11 cellular contexts compared by ENCODE assay signal in the genomic region with DNA sequence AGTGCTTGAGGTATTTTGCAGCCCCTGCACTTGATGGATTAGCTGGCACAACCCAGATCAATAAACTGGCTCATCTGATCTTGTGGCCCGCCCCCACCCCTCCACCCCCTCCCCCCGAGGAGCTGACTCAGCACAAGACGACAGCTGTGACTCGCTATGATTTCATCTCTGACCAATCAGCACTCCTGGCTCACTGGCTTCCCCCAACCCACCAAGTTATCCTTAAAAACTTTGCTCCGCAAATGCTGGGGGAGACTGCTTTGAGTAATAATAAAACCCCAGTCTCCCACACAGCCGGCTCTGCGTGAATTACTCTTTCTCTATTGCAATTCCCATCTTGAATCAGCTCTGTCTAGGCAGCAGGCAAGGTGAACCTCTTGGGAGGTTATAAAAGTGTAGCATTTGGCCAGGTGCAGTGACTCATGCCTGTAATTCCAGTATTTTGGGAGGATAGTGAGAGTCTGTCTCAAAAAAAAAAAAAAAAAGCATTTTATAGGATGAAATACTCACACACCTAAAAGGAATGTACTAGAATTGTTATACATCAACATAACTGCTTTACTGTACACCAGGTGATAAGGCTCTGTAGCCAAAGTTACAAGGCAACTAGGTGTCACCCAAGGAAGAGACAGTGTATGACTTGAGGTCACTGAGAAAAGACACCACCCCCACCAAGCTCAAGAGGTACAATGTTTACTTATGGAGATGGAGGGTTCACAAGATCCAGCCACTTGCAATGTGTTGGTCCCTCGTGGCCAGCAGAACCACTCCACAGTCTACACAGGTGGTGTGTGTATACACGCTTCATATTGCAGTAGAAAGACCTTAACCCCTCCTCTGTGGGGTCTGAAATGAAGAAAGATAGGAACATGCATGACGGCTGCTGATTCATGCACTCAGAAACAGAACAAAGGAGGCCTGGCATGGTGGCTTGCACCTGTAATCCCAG. TPM values are rescaled to one million over a fixed set of nuclear protein-coding genes. Genes with fewer than 3 reads are reported as not detected.
A peak's percentile ranks its signal among the peaks of the same experiment; 100 is the strongest.
DNase-seq lines count a peak whose midpoint lies in the region; ATAC-seq, FAIRE-seq and TF ChIP-seq lines count a peak whose summit lies in the region.
"Had no signal": no experiment of that assay in that cellular context is flagged by ENCODE, and none has a peak within 500 bp of the region (broad histone marks: within the 10 kb centered on the region; RNA-seq: fewer than 3 reads in every experiment).

No MANE protein-coding gene starts in this region.

- no peaks in the 10 kb centered on the region for H3K9me3 Mint-ChIP-seq in mesothelial cell of epicardium
- no peaks in the 10 kb centered on the region for H3K9me3 Mint-ChIP-seq in natural killer cell

- H3K27me3 ChIP-seq in AG04450 (ENCODE audit: control insufficient read depth, insufficient read depth, low read length) = no peaks in the 10 kb centered on the region
- no peaks in the 10 kb centered on the region for H3K27me3 ChIP-seq in mammary epithelial cell (ENCODE audit: insufficient read depth, low read length)

- BruUV-seq in mammary epithelial cell (replicated peaks; lab: Mats Ljungman, UMichigan) = no TSS peak

- no peak overlapping the region for H3K4me3 Mint-ChIP-seq in mesothelial cell of epicardium
- H3K4me3 Mint-ChIP-seq in natural killer cell = no peak overlapping the region

- H3K4me2 ChIP-seq in mammary epithelial cell (ENCODE audit: insufficient read depth, low read depth, low read length) = peak overlapping the region; percentile 31

- WGBS in mammary epithelial cell (ENCODE audit: low coverage, missing lambda C conversion rate) = 69% methylated on average over 9 of the region's 10 CpGs

- no peak overlapping the region for H2AFZ ChIP-seq in mammary epithelial cell (ENCODE audit: low read depth, low read length)

- POLR2A ChIA-PET in AG04450 (lab: Yijun Ruan, JAX) = no interaction called here

- H3K27ac ChIP-seq in AG04450 (ENCODE audit: low read depth, low read length) (peak overlapping the region; percentile 39), mammary epithelial cell (ENCODE audit: insufficient read depth, low read depth, low read length) (peak overlapping the region; percentile 56), kidney (ENCODE audit: low read depth in 2 of 2, low read length in 2 of 2) (no peak overlapping the region)

- peaks cover 16% of the 10 kb centered on the region for H3K36me3 Mint-ChIP-seq in mesothelial cell of epicardium
- H3K36me3 Mint-ChIP-seq in natural killer cell = no peaks in the 10 kb centered on the region

- CTCF ChIA-PET in AG04450 (lab: Charles Lee) = no interaction called here
- CTCF ChIA-PET in mammary epithelial cell (lab: Charles Lee; ENCODE audit: low non-redundant PET) = no interaction called here

- H3K9ac ChIP-seq in mammary epithelial cell (ENCODE audit: insufficient read depth, low read length) (no peak overlapping the region), kidney (ENCODE audit: low read length in 2 of 2) (no peak overlapping the region)

- DNase-seq in AG04450 (ENCODE audit: low read depth, low spot score) (no peak), LNCaP clone FGC (ENCODE audit: low read depth) (peak; percentile 46), mammary epithelial cell (peak; percentile 85), mesothelial cell of epicardium (ENCODE audit: low spot score in 2 of 2, unreplicated experiment in 2 of 2) (no peak), NCI-H2227 treated with DMSO at 0.1 percent for 48 hours (lab: John Stamatoyannopoulos, UW) (no peak), natural killer cell (no peak), kidney (no peak)
- DNase-seq: amniotic stem cell, Calu3, NCI-H146 had no signal

- H3K36me3 ChIP-seq in mammary epithelial cell (ENCODE audit: insufficient read depth, low read length) (peaks cover 3% of the 10 kb centered on the region), kidney (ENCODE audit: control insufficient read depth in 1 of 2, insufficient read depth in 2 of 2, low read length in 2 of 2) (peaks cover 5 to 16% of the 10 kb centered on the region in 2 donors)

- H3K4me3 ChIP-seq in AG04450 (ENCODE audit: low read depth, low read length) (no peak overlapping the region), LNCaP clone FGC (ENCODE audit: low read depth, low read length) (no peak overlapping the region), mammary epithelial cell (replicated peaks in 1 of 3; ENCODE audit: insufficient read depth in 1 of 3, low read depth in 2 of 3, low read length in 3 of 3) (no peak overlapping the region), kidney (ENCODE audit: low read length in 2 of 2) (no peak overlapping the region)

- no peak for ATAC-seq in natural killer cell
- ATAC-seq in GM21381 (IDR thresholded peaks at IDR 0.05; ENCODE audit: unreplicated experiment) = no peak

- H3K79me2 ChIP-seq in mammary epithelial cell (ENCODE audit: insufficient read depth, low read length) = peaks cover 48% of the 10 kb centered on the region

- TF ChIP-seq CTCF in AG04450 (IDR thresholded peaks at IDR 0.05; ENCODE audit: low read depth, low read length) (no peak), LNCaP clone FGC (IDR thresholded peaks at IDR 0.05; ENCODE audit: control insufficient read depth, extremely low read depth, insufficient read depth) (no peak), mammary epithelial cell (conservative IDR thresholded peaks at IDR 0.05 in 1 of 2, IDR thresholded peaks at IDR 0.05 in 1 of 2; ENCODE audit: extremely low read depth in 1 of 2, insufficient read depth in 1 of 2, low read depth in 1 of 2, low read length in 2 of 2) (no peak), mesothelial cell of epicardium (IDR thresholded peaks at IDR 0.05; ENCODE audit: unreplicated experiment) (no peak), natural killer cell (IDR thresholded peaks at IDR 0.05) (no peak), kidney (IDR thresholded peaks at IDR 0.05; ENCODE audit: borderline replicate concordance, extremely low read depth, insufficient read depth) (no peak)

- dilution Hi-C loops in mammary epithelial cell (cut with HindIII; ENCODE audit: low sequenced_read_pairs) = no loop called here

- in situ Hi-C loops in mammary epithelial cell (cut with MboI; ENCODE audit: low sequenced_read_pairs in 2 of 2) = no loop called here

- peaks cover 41% of the 10 kb centered on the region for H3K4me1 Mint-ChIP-seq in mesothelial cell of epicardium
- peaks cover 14 to 30% of the 10 kb centered on the region in 2 donors for H3K4me1 Mint-ChIP-seq in natural killer cell

- no peaks in the 10 kb centered on the region for H3K9me3 ChIP-seq in AG04450 (ENCODE audit: control insufficient read depth, insufficient read depth, low read length)
- no peaks in the 10 kb centered on the region for H3K9me3 ChIP-seq in mammary epithelial cell (replicated peaks; ENCODE audit: insufficient read depth, low read length)
- no peaks in the 10 kb centered on the region for H3K9me3 ChIP-seq in kidney (ENCODE audit: control insufficient read depth in 1 of 2, low read length in 2 of 2)

- intact Hi-C loops in mammary epithelial cell (cut with micrococcal nuclease) = loop anchor here (1.0 to 10.0 kb wide), 2 partner anchors 8 to 474 kb away; a partner anchor contains a TSS
- intact Hi-C loops in natural killer cell (cut with micrococcal nuclease) = no loop called here
- intact Hi-C loops in kidney (cut with DNase I) = no loop called here

- H4K20me1 ChIP-seq in mammary epithelial cell (ENCODE audit: insufficient read depth, low read length) = no peaks in the 10 kb centered on the region

- H3K27ac Mint-ChIP-seq in mesothelial cell of epicardium (peak overlapping the region; percentile 83), natural killer cell (no peak overlapping the region)

- H3K4me1 ChIP-seq in mammary epithelial cell (ENCODE audit: insufficient read depth, low read length) = peaks cover 20% of the 10 kb centered on the region
- no peaks in the 10 kb centered on the region for H3K4me1 ChIP-seq in kidney (ENCODE audit: control insufficient read depth in 1 of 2, insufficient read depth in 1 of 2, low read depth in 1 of 2, low read length in 2 of 2)

- H3K27me3 Mint-ChIP-seq in mesothelial cell of epicardium (ENCODE audit: low read depth) (no peaks in the 10 kb centered on the region), natural killer cell (ENCODE audit: low read depth in 2 of 2) (no peaks in the 10 kb centered on the region)

- FAIRE-seq in kidney (lab: Jason Lieb, UNC) = no peak

RNA-seq across cellular contexts. Expression of a gene that starts 8.6 kb away (rescaled TPM):
- polyA plus RNA-seq in AG04450 (2011; rRNA removed) (4.7 and 5.1 TPM in 2 replicates), mammary epithelial cell (1.9 TPM), kidney (ENCODE audit: insufficient read depth, low read depth, low replicate concordance) (2.3 TPM)
- 13.8 TPM in 2 replicates for polyA minus RNA-seq in AG04450 (2011; rRNA and poly(A)+ RNA removed)
- total RNA-seq in mammary epithelial cell (10 to 100 TPM in 1 of 2 donors, 1 to 10 TPM in 1; 7.5 to 14.2 TPM), mesothelial cell of epicardium (51.7 to 54.1 TPM (median 52.6 TPM) in 3 replicates), natural killer cell (10 to 100 TPM; 15.5 to 24.4 (median 17.4) TPM), kidney (19.6 TPM)
- 19.9 TPM for polyA minus RNA-seq in mammary epithelial cell

Comparison
In these comparisons a context has a peak if more than half of its experiments do, and no peak if none do; other contexts are left out.
1. DNase-seq: peak in LNCaP clone FGC (single experiment) and mammary epithelial cell (single experiment); none in AG04450 (single experiment), mesothelial cell of epicardium (0 of 2), NCI-H2227 treated with DMSO at 0.1 percent for 48 hours (single experiment), natural killer cell (single experiment) and kidney (single experiment).
2. H3K27ac ChIP-seq: peak in AG04450 (single experiment) and mammary epithelial cell (single experiment); none in kidney (0 of 2).